In genomic region chrX:44495091-44495490, GRCh38 we compare ENCODE assay signal across 1 cellular context.
TF ChIP-seq lines count a peak whose summit lies in the region.

No MANE protein-coding gene starts in this region.

TF ChIP-seq in HEK293, 187 proteins besides CTCF, POLR2A, EP300 and RAD21 (continued from another document):
- TF ChIP-seq HOXD13 (CRISPR knock-in tag; IDR thresholded peaks at IDR 0.05; ENCODE audit: borderline replicate concordance): no peak
- TF ChIP-seq ZSCAN16 (tag by site-specific recombination; IDR thresholded peaks at IDR 0.05): no peak
TF ChIP-seq in HEK293: peak in this region for 2.
